ENCODE assay signal across 8 cellular contexts in genomic region chr10:98323221-98324164, GRCh38. TPM values are rescaled to one million over a fixed set of nuclear protein-coding genes. Genes with fewer than 3 reads are reported as not detected.
DNase-seq lines count a peak whose midpoint lies in the region; ATAC-seq, FAIRE-seq and TF ChIP-seq lines count a peak whose summit lies in the region.

No MANE protein-coding gene starts in this region.

- peak; percentile 51 for DNase-seq in COLO668 (lab: John Stamatoyannopoulos, UW; ENCODE audit: unreplicated experiment)
- DNase-seq in NB4 (ENCODE audit: low read depth), result peak; percentile 100
- DNase-seq in ascending aorta (ENCODE audit: low spot score in 2 of 2), result peak; percentile 66 to 90
- peak; percentile 88 to 89 for DNase-seq in left lung
- no peak for DNase-seq in D721Med (ENCODE audit: insufficient read length, low spot score)
- DNase-seq in GM19240 (ENCODE audit: insufficient read length, low spot score), result no peak

- no peak for TF ChIP-seq POLR2A in NB4 (IDR thresholded peaks at IDR 0.05; ENCODE audit: extremely low read depth, insufficient read length)

- TF ChIP-seq CTCF in NB4 (IDR thresholded peaks at IDR 0.05; ENCODE audit: low read depth, low read length) (no peak), ascending aorta (IDR thresholded peaks at IDR 0.05) (no peak), left lung (IDR thresholded peaks at IDR 0.05) (no peak), D721Med (IDR thresholded peaks at IDR 0.05; ENCODE audit: insufficient read depth, missing control alignments) (no peak)

- H3K4me3 ChIP-seq in NB4 (ENCODE audit: low read depth, low read length), result no peak overlapping the region
- H3K4me3 ChIP-seq in ascending aorta, result no peak overlapping the region
- H3K4me3 ChIP-seq in left lung, result no peak overlapping the region

- no peaks in the 10 kb centered on the region for H3K27me3 ChIP-seq in ascending aorta
- peaks cover 0 to 7% of the 10 kb centered on the region in 2 donors for H3K27me3 ChIP-seq in left lung

- H3K27ac ChIP-seq in ascending aorta (no peak overlapping the region), left lung (no peak overlapping the region)

- ATAC-seq in left lung (peak; percentile 93), GM19328 (IDR thresholded peaks at IDR 0.05; ENCODE audit: unreplicated experiment) (no peak), HG03175 (IDR thresholded peaks at IDR 0.05; ENCODE audit: unreplicated experiment) (no peak)

- H3K36me3 ChIP-seq in ascending aorta (no peaks in the 10 kb centered on the region), left lung (no peaks in the 10 kb centered on the region)

- intact Hi-C loops in ascending aorta (cut with DNase I), result no loop called here
- intact Hi-C loops in left lung (cut with DNase I), result no loop called here

- no peak for FAIRE-seq in D721Med (lab: Jason Lieb, UNC)

- H3K4me1 ChIP-seq in ascending aorta (peaks cover 0 to 3% of the 10 kb centered on the region in 2 donors), left lung (peaks cover 0 to 21% of the 10 kb centered on the region in 2 donors)

- H3K9me3 ChIP-seq in ascending aorta (no peaks in the 10 kb centered on the region), left lung (no peaks in the 10 kb centered on the region)

RNA-seq across cellular contexts. Expression of gene LOXL4, which starts 55.5 kb away (rescaled TPM):
- total RNA-seq in ascending aorta (3.7 TPM), left lung (1 to 10 TPM; 2.5 to 5.4 TPM)

Comparison
In these comparisons a context has a peak if more than half of its experiments do, and no peak if none do; other contexts are left out.
1. DNase-seq: peak in COLO668 (single experiment), NB4 (single experiment), ascending aorta (2 of 2) and left lung (2 of 2); none in D721Med (single experiment) and GM19240 (single experiment).